ENCODE assay signal across 8 cellular contexts in the genomic region with DNA sequence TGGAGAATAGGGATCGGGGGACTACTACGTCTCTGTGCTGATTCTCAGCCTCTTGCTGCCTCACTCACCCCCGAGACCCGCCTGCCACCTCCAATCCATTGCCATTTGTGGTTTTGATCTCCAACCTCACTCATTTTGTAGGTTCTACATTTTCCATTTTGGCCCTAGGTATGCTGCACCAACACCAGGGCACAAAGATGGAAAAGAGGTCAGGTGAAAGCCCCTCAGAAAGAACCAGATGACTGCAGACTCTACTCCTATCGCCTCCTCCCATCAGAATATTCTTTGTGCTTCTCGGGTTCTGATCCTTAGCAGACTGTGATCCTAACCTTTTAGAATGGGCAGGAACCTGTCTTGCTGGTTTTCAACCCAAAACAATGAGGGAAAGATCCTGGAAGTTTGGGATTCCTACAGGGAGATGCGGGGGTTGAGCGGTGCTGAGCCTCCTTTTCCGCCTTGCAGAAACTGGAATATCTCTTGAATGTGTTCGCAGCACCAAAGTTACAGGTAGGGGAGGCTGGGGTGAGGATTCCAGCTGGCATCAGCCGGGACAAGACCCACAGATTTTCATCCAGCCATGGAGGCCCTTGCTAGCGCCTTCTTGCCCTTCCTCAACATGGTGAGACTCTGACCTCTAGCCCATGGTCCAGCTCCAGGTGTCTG. TPM values are rescaled to one million over a fixed set of nuclear protein-coding genes. Genes with fewer than 3 reads are reported as not detected.
DNase-seq lines count a peak whose midpoint lies in the region; ATAC-seq and TF ChIP-seq lines count a peak whose summit lies in the region.

No MANE protein-coding gene starts in this region.

- intact Hi-C loops in CD4-positive, alpha-beta memory T cell (cut with micrococcal nuclease) = loop anchor here (1.0 to 5.0 kb wide), 3 partner anchors 17 to 83 kb away; no protein-coding TSS in a partner anchor
- intact Hi-C loops in colonic mucosa (cut with DNase I) = no loop called here

- POLR2A ChIA-PET in CD4-positive, alpha-beta memory T cell (lab: Charles Lee; ENCODE audit: partially characterized antibody) = interaction anchor here (0.6 to 1.6 kb wide), 3 partner anchors 13 to 20 kb away, joined by 3 to 5 read pairs (median 4); no protein-coding TSS in a partner anchor

- H3K27me3 ChIP-seq in CD4-positive, alpha-beta memory T cell (ENCODE audit: insufficient read depth, low read length) = peaks cover 50% of the 10 kb centered on the region
- H3K27me3 ChIP-seq in colonic mucosa = peaks cover 65% of the 10 kb centered on the region
- peaks cover 100% of the 10 kb centered on the region for H3K27me3 ChIP-seq in neutrophil

- ATAC-seq in HG02642 (IDR thresholded peaks at IDR 0.05; ENCODE audit: poor library complexity, unreplicated experiment) = no peak
- ATAC-seq in GM21528 (IDR thresholded peaks at IDR 0.05; ENCODE audit: low FRiP score, unreplicated experiment) = no peak

- H3K4me3 Mint-ChIP-seq in CD4-positive, alpha-beta memory T cell = peak overlapping the region; percentile 73 to 94 (median 80)

- DNase-seq in CD4-positive, alpha-beta memory T cell = no peak
- no peak for DNase-seq in Jurkat, Clone E6-1 (ENCODE audit: low read depth, low spot score)
- no peak for DNase-seq in colonic mucosa
- DNase-seq in NOMO-1 (lab: John Stamatoyannopoulos, UW; ENCODE audit: unreplicated experiment in 2 of 2) = no peak
- DNase-seq in NCI-H2029 (lab: John Stamatoyannopoulos, UW) = no peak

- peaks cover 13 to 37% (median 23%) of the 10 kb centered on the region in 4 donors for H3K4me1 Mint-ChIP-seq in CD4-positive, alpha-beta memory T cell

- H3K9me3 Mint-ChIP-seq in CD4-positive, alpha-beta memory T cell = peaks cover 0 to 1% (median 0%) of the 10 kb centered on the region in 8 donors

- no peak overlapping the region for H3K27ac ChIP-seq in CD4-positive, alpha-beta memory T cell (ENCODE audit: low read depth, low read length)
- H3K27ac ChIP-seq in colonic mucosa (no peak overlapping the region), neutrophil (no peak overlapping the region)

- CTCF ChIA-PET in CD4-positive, alpha-beta memory T cell (lab: Charles Lee; ENCODE audit: partially characterized antibody) = interaction anchor here (1.0 to 4.1 kb wide), 3 partner anchors 24 to 36 kb away, joined by 3 to 18 read pairs (median 8); no protein-coding TSS in a partner anchor

- peak overlapping the region in 6 of 7 donors; percentile 17 to 83 (median 60) for H3K27ac Mint-ChIP-seq in CD4-positive, alpha-beta memory T cell

- H3K27me3 Mint-ChIP-seq in CD4-positive, alpha-beta memory T cell = peaks cover 33 to 49% of the 10 kb centered on the region in 2 donors

- H3K36me3 Mint-ChIP-seq in CD4-positive, alpha-beta memory T cell = peaks cover 0 to 5% of the 10 kb centered on the region in 2 donors

- H3K4me3 ChIP-seq in CD4-positive, alpha-beta memory T cell (ENCODE audit: low read length in 2 of 2) = peak overlapping the region in 1 of 2 donors; percentile 71
- peak overlapping the region; percentile 61 for H3K4me3 ChIP-seq in Jurkat, Clone E6-1 (ENCODE audit: low read length)
- H3K4me3 ChIP-seq in colonic mucosa (peak overlapping the region; percentile 31), neutrophil (ENCODE audit: low read depth in 1 of 2, low read length in 1 of 2) (peak overlapping the region; percentile 48 to 54)

- no peak for TF ChIP-seq CTCF in colonic mucosa (IDR thresholded peaks at IDR 0.05)
- TF ChIP-seq CTCF in neutrophil (IDR thresholded peaks at IDR 0.05) = no peak

- H3K9me3 ChIP-seq in CD4-positive, alpha-beta memory T cell (ENCODE audit: control insufficient read depth in 1 of 2, low read length in 2 of 2) = no peaks in the 10 kb centered on the region
- H3K9me3 ChIP-seq in colonic mucosa (no peaks in the 10 kb centered on the region), neutrophil (no peaks in the 10 kb centered on the region)

- H3K4me1 ChIP-seq in CD4-positive, alpha-beta memory T cell (ENCODE audit: insufficient read depth, low read length) = peaks cover 33% of the 10 kb centered on the region
- H3K4me1 ChIP-seq in colonic mucosa (peaks cover 18% of the 10 kb centered on the region), neutrophil (ENCODE audit: control insufficient read depth in 1 of 2, insufficient read depth in 1 of 2, low read depth in 1 of 2, low read length in 1 of 2) (peaks cover 24 to 25% of the 10 kb centered on the region in 2 experiments)

- H3K9ac ChIP-seq in colonic mucosa (ENCODE audit: low read depth in 2 of 2, low read length in 2 of 2) = peak overlapping the region in 1 of 2 donors; percentile 44

- H3K36me3 ChIP-seq in CD4-positive, alpha-beta memory T cell (ENCODE audit: insufficient read depth, low read length) = no peaks in the 10 kb centered on the region
- no peaks in the 10 kb centered on the region for H3K36me3 ChIP-seq in colonic mucosa
- H3K36me3 ChIP-seq in neutrophil = no peaks in the 10 kb centered on the region

RNA-seq across cellular contexts. Expression of gene RHBG, which starts 53.1 kb away (rescaled TPM):
- not detected for total RNA-seq in CD4-positive, alpha-beta memory T cell
- not detected for polyA plus RNA-seq in CD4-positive, alpha-beta memory T cell
- not detected for polyA plus RNA-seq in Jurkat, Clone E6-1 (2012; ENCODE audit: insufficient read depth, insufficient read length)
- total RNA-seq in colonic mucosa = under 1 TPM in 1 of 2 donors, not detected in 1; 0.12 TPM
